29 cellular contexts compared by ENCODE assay signal in the genomic region with DNA sequence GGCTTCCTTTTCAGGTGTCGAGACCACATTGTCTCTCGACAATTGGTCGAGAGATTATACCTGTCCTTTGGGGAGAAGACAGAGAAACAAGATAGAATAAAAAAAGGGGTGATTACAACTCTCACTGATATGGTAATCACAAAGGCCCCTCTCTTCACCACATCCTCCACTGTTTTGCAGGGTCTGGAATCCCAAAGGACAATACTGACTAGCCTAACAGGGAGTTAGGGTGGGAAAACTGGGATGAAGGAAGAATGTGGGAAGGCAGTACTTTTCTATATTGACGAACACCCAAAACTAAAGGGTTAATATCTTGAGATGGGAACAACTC. TPM values are rescaled to one million over a fixed set of nuclear protein-coding genes. Genes with fewer than 3 reads are reported as not detected.
"Had no signal": no experiment of that assay in that cellular context is flagged by ENCODE, and none has a peak within 500 bp of the region (broad histone marks: within the 10 kb centered on the region; RNA-seq: fewer than 3 reads in every experiment).

No MANE protein-coding gene starts in this region.

- H3K27ac ChIP-seq: brain microvascular endothelial cell, VCaP had no signal

- H3K4me3 Mint-ChIP-seq: activated CD4-positive, alpha-beta memory T cell treated with anti-CD3 and anti-CD28 coated beads, Interleukin-2, amount 10 ng/mL, durations not matched to agents 7 days and 5 days; activated CD8-positive, alpha-beta memory T cell treated with anti-CD3 and anti-CD28 coated beads, Interleukin-2, amount 10 ng/mL, durations not matched to agents 7 days and 5 days; activated naive CD4-positive, alpha-beta T cell treated with anti-CD3 and anti-CD28 coated beads, Interleukin-2, amount 10 ng/mL, durations not matched to agents 7 days and 5 days; activated naive CD8-positive, alpha-beta T cell; activated naive CD8-positive, alpha-beta T cell treated with anti-CD3 and anti-CD28 coated beads, Interleukin-2, amount 50 U/mL, for 24 hours had no signal

- ATAC-seq: activated CD8-positive, alpha-beta memory T cell treated with anti-CD3 and anti-CD28 coated beads, Interleukin-2, amount 10 ng/mL, durations not matched to agents 7 days and 5 days; activated naive CD8-positive, alpha-beta T cell treated with anti-CD3 and anti-CD28 coated beads, Interleukin-2, amount 50 U/mL, for 24 hours had no signal

- H3K27ac Mint-ChIP-seq: activated CD4-positive, alpha-beta memory T cell treated with anti-CD3 and anti-CD28 coated beads, Interleukin-2, amount 10 ng/mL, durations not matched to agents 7 days and 5 days; activated CD8-positive, alpha-beta memory T cell treated with anti-CD3 and anti-CD28 coated beads, Interleukin-2, amount 10 ng/mL, durations not matched to agents 7 days and 5 days; activated naive CD4-positive, alpha-beta T cell treated with anti-CD3 and anti-CD28 coated beads, Interleukin-2, amount 10 ng/mL, durations not matched to agents 7 days and 5 days; activated naive CD8-positive, alpha-beta T cell; activated naive CD8-positive, alpha-beta T cell treated with anti-CD3 and anti-CD28 coated beads, Interleukin-2, amount 50 U/mL, for 24 hours had no signal

- DNase-seq: activated CD4-positive, alpha-beta memory T cell treated with anti-CD3 and anti-CD28 coated beads, Interleukin-2, amount 10 ng/mL, durations not matched to agents 7 days and 5 days; activated CD4-positive, alpha-beta T cell treated with anti-CD3 and anti-CD28 coated beads for 1 hour; activated CD4-positive, alpha-beta T cell treated with anti-CD3 and anti-CD28 coated beads for 48 hours; activated CD4-positive, CD25-positive, alpha-beta regulatory T cell; activated CD8-positive, alpha-beta memory T cell treated with anti-CD3 and anti-CD28 coated beads for 24 hours; activated CD8-positive, alpha-beta memory T cell treated with anti-CD3 and anti-CD28 coated beads, Interleukin-2, amount 10 ng/mL, durations not matched to agents 7 days and 5 days; activated CD8-positive, alpha-beta memory T cell treated with anti-CD3 and anti-CD28 coated beads, Interleukin-2, amount 50 U/mL, for 48 hours; activated effector memory CD4-positive, alpha-beta T cell treated with Interleukin-2 at 50 U/mL for 16 hours; activated naive CD4-positive, alpha-beta T cell treated with anti-CD3 and anti-CD28 coated beads, Interleukin-2, amount 10 ng/mL, durations not matched to agents 7 days and 5 days; activated naive CD8-positive, alpha-beta T cell treated with anti-CD3 and anti-CD28 coated beads, Interleukin-2, amount 50 U/mL, for 24 hours; activated T-cell treated with anti-CD3 and anti-CD28 coated beads, Interleukin-2, amount 50 U/mL, for 48 hours; aorta; brain microvascular endothelial cell; central memory CD4-positive, alpha-beta T cell; NCI-H1105; NCI-H1417 treated with DMSO at 0.1 percent for 48 hours; NCI-H1930; NCI-H2081 treated with DMSO at 0.1 percent for 48 hours; NCI-H345; NCI-H524 treated with DMSO at 0.1 percent for 48 hours; NK-92 treated with Interleukin-12 subunit alpha and Interleukin-12 subunit beta, amount 100 ng/mL, for 24 hours; Right ventricle myocardium superior; SW 1271; T-helper 1 cell; T-helper 2 cell; T-helper 9 cell had no signal

- H3K9me3 Mint-ChIP-seq: activated CD4-positive, alpha-beta memory T cell treated with anti-CD3 and anti-CD28 coated beads, Interleukin-2, amount 10 ng/mL, durations not matched to agents 7 days and 5 days; activated naive CD4-positive, alpha-beta T cell treated with anti-CD3 and anti-CD28 coated beads, Interleukin-2, amount 10 ng/mL, durations not matched to agents 7 days and 5 days; activated naive CD8-positive, alpha-beta T cell treated with anti-CD3 and anti-CD28 coated beads, Interleukin-2, amount 50 U/mL, for 24 hours had no signal

- H3K27me3 ChIP-seq: brain microvascular endothelial cell had no signal

- H3K27me3 Mint-ChIP-seq: activated CD8-positive, alpha-beta memory T cell treated with anti-CD3 and anti-CD28 coated beads, Interleukin-2, amount 10 ng/mL, durations not matched to agents 7 days and 5 days; activated naive CD8-positive, alpha-beta T cell; activated naive CD8-positive, alpha-beta T cell treated with anti-CD3 and anti-CD28 coated beads, Interleukin-2, amount 50 U/mL, for 24 hours had no signal

- H3K36me3 ChIP-seq: brain microvascular endothelial cell had no signal

RNA-seq across cellular contexts. Expression of a gene that starts 6.1 kb away (rescaled TPM):
- total RNA-seq: M059J had no signal
